Comparison of ENCODE assay signal across 1 cellular context in genomic region chr15:74433592-74434259, GRCh38.
TF ChIP-seq lines count a peak whose summit lies in the region.

TSS of gene SEMA7A (minus strand) at chr15:74433958. CDS start at chr15:74433918, 40 bp downstream.

TF ChIP-seq in HepG2, 621 proteins besides CTCF, POLR2A, EP300 and RAD21 (continued from another document):
- TF ChIP-seq POLR2AphosphoS2 (IDR thresholded peaks at IDR 0.05; ENCODE audit: low read depth, low read length) (no peak), ZBTB2 (CRISPR knock-in tag; IDR thresholded peaks at IDR 0.05; ENCODE audit: low read depth) (peak; percentile 36; the same call in 1 of the 2 replicates), IRX3 (CRISPR knock-in tag; IDR thresholded peaks at IDR 0.05; ENCODE audit: borderline replicate concordance, low read depth) (0 out of 2 replicates have a peak, but pooled peaks have one; percentile 65), ZNF264 (CRISPR knock-in tag; IDR thresholded peaks at IDR 0.05) (no peak), TRIM24 (CRISPR knock-in tag; IDR thresholded peaks at IDR 0.05) (no peak), ZSCAN12 (CRISPR knock-in tag; IDR thresholded peaks at IDR 0.05) (no peak; the same call in 1 of the 2 replicates), MTF2 (CRISPR knock-in tag; IDR thresholded peaks at IDR 0.05; ENCODE audit: borderline replicate concordance) (peak; percentile 84; the same call in 1 of the 2 replicates), ARID4A (CRISPR knock-in tag; IDR thresholded peaks at IDR 0.05; ENCODE audit: borderline replicate concordance) (peak; percentile 63; the same call in 1 of the 2 replicates), ELF1 (CRISPR knock-in tag; IDR thresholded peaks at IDR 0.05) (no peak), ZNF713 (CRISPR knock-in tag; IDR thresholded peaks at IDR 0.05) (peak; percentile 58; the same call in 1 of the 2 replicates), TCF12 (IDR thresholded peaks at IDR 0.05) (no peak), TCF12 (CRISPR knock-in tag; IDR thresholded peaks at IDR 0.05) (no peak), HNF4A (CRISPR knock-in tag; IDR thresholded peaks at IDR 0.05) (no peak), ATF7-NPFF (CRISPR knock-in tag; IDR thresholded peaks at IDR 0.05; ENCODE audit: low read depth) (peak; percentile 82)
